ENCODE assay signal across 25 cellular contexts in genomic region chr6:117143647-117144046, GRCh38.
"Had no signal": no experiment of that assay in that cellular context is flagged by ENCODE, and none has a peak within 500 bp of the region (broad histone marks: within the 10 kb centered on the region; RNA-seq: fewer than 3 reads in every experiment).

No MANE protein-coding gene starts in this region.

- H3K4me3 Mint-ChIP-seq: activated naive CD4-positive, alpha-beta T cell treated with anti-CD3 and anti-CD28 coated beads, Interleukin-2, amount 10 ng/mL, durations not matched to agents 7 days and 5 days; activated naive CD8-positive, alpha-beta T cell treated with anti-CD3 and anti-CD28 coated beads, Interleukin-2, amount 10 ng/mL, durations not matched to agents 7 days and 5 days; activated T-helper 1 cell treated with anti-CD3 and anti-CD28 coated beads, Interleukin-12 subunit alpha, Interleukin-12 subunit beta, Interleukin-2, Interleukin-4 antibody, amounts not matched to agents 30 ng/mL and 10 ng/mL and 1 ng/mL, durations not matched to agents 14 hours and 24 hours and 36 hours; naive thymus-derived CD4-positive, alpha-beta T cell had no signal

- DNase-seq: activated CD4-positive, alpha-beta T cell treated with anti-CD3 and anti-CD28 coated beads for 48 hours; activated CD4-positive, alpha-beta T cell treated with anti-CD3 and anti-CD28 coated beads, Interleukin-2, amount 50 U/mL, for 48 hours; activated CD8-positive, alpha-beta memory T cell treated with anti-CD3 and anti-CD28 coated beads for 24 hours; activated effector memory CD4-positive, alpha-beta T cell treated with anti-CD3 and anti-CD28 coated beads, Interleukin-2, amount 50 U/mL, for 16 hours; activated naive CD4-positive, alpha-beta T cell treated with anti-CD3 and anti-CD28 coated beads, Interleukin-2, amount 10 ng/mL, durations not matched to agents 7 days and 5 days; activated naive CD8-positive, alpha-beta T cell treated with anti-CD3 and anti-CD28 coated beads, Interleukin-2, amount 10 ng/mL, durations not matched to agents 7 days and 5 days; amygdala; central memory CD4-positive, alpha-beta T cell; dermis blood vessel endothelial cell; effector CD4-positive, alpha-beta T cell; foreskin keratinocyte; midbrain; naive thymus-derived CD4-positive, alpha-beta T cell; ovary; retina; sigmoid colon; stimulated activated CD4-positive, alpha-beta T cell treated with anti-CD3 and anti-CD28 coated beads, Interleukin-1b, Interleukin-23, amount 100 ng/mL, for 48 hours; stimulated activated naive CD4-positive, alpha-beta T cell; T-helper 9 cell; tibial artery; upper lobe of right lung; WERI-Rb-1 had no signal

- H3K36me3 Mint-ChIP-seq: activated naive CD4-positive, alpha-beta T cell treated with anti-CD3 and anti-CD28 coated beads, Interleukin-2, amount 10 ng/mL, durations not matched to agents 7 days and 5 days; activated naive CD8-positive, alpha-beta T cell treated with anti-CD3 and anti-CD28 coated beads, Interleukin-2, amount 10 ng/mL, durations not matched to agents 7 days and 5 days; naive thymus-derived CD4-positive, alpha-beta T cell had no signal

- ATAC-seq: activated CD4-positive, CD25-positive, alpha-beta regulatory T cell treated with anti-CD3 and anti-CD28 coated beads, Interleukin-2, amount 50 U/mL, for 24 hours; foreskin keratinocyte; naive thymus-derived CD4-positive, alpha-beta T cell; upper lobe of right lung had no signal

- H3K27ac Mint-ChIP-seq: activated naive CD4-positive, alpha-beta T cell treated with anti-CD3 and anti-CD28 coated beads, Interleukin-2, amount 10 ng/mL, durations not matched to agents 7 days and 5 days; activated naive CD8-positive, alpha-beta T cell treated with anti-CD3 and anti-CD28 coated beads, Interleukin-2, amount 10 ng/mL, durations not matched to agents 7 days and 5 days; activated T-helper 1 cell treated with anti-CD3 and anti-CD28 coated beads, Interleukin-12 subunit alpha, Interleukin-12 subunit beta, Interleukin-2, Interleukin-4 antibody, amounts not matched to agents 30 ng/mL and 10 ng/mL and 1 ng/mL, durations not matched to agents 14 hours and 24 hours and 36 hours; naive thymus-derived CD4-positive, alpha-beta T cell; progenitor cell of endocrine pancreas had no signal

- H3K4me1 Mint-ChIP-seq: activated naive CD4-positive, alpha-beta T cell treated with anti-CD3 and anti-CD28 coated beads, Interleukin-2, amount 10 ng/mL, durations not matched to agents 7 days and 5 days; activated naive CD8-positive, alpha-beta T cell treated with anti-CD3 and anti-CD28 coated beads, Interleukin-2, amount 10 ng/mL, durations not matched to agents 7 days and 5 days; naive thymus-derived CD4-positive, alpha-beta T cell had no signal

- H3K27me3 Mint-ChIP-seq: activated naive CD4-positive, alpha-beta T cell treated with anti-CD3 and anti-CD28 coated beads, Interleukin-2, amount 10 ng/mL, durations not matched to agents 7 days and 5 days; activated naive CD8-positive, alpha-beta T cell treated with anti-CD3 and anti-CD28 coated beads, Interleukin-2, amount 10 ng/mL, durations not matched to agents 7 days and 5 days; naive thymus-derived CD4-positive, alpha-beta T cell; progenitor cell of endocrine pancreas had no signal
